ENCODE assay signal across 14 cellular contexts in genomic region chr20:19699132-19699971, GRCh38. TPM values are rescaled to one million over a fixed set of nuclear protein-coding genes. Genes with fewer than 3 reads are reported as not detected.
A peak's percentile ranks its signal among the peaks of the same experiment; 100 is the strongest.
DNase-seq lines count a peak whose midpoint lies in the region; ATAC-seq and TF ChIP-seq lines count a peak whose summit lies in the region.
"Had no signal": no experiment of that assay in that cellular context is flagged by ENCODE, and none has a peak within 500 bp of the region (broad histone marks: within the 10 kb centered on the region; RNA-seq: fewer than 3 reads in every experiment).

No MANE protein-coding gene starts in this region.

- peaks cover 8% of the 10 kb centered on the region for H3K9me3 Mint-ChIP-seq in stimulated activated memory B cell treated with anti-CD40 and anti-IgM and Interleukin-4, amounts not matched to agents 10 μg/mL and 1 μg/mL and 100 μg/mL, for 72 hours

- H3K4me3 ChIP-seq in HCT116 (replicated peaks in 1 of 2; ENCODE audit: low read depth in 1 of 2, low read length in 2 of 2) (no peak overlapping the region), SK-N-SH (ENCODE audit: low read depth in 2 of 2, low read length in 1 of 2) (no peak overlapping the region), fibroblast of villous mesenchyme (ENCODE audit: low read depth, low read length) (no peak overlapping the region)
- H3K4me3 ChIP-seq: gastrocnemius medialis had no signal

- H3K36me3 Mint-ChIP-seq in stimulated activated memory B cell treated with anti-CD40 and anti-IgM and Interleukin-4, amounts not matched to agents 10 μg/mL and 1 μg/mL and 100 μg/mL, for 72 hours = peaks cover 10% of the 10 kb centered on the region
- H3K36me3 Mint-ChIP-seq: activated naive CD8-positive, alpha-beta T cell had no signal

- H3K4me3 Mint-ChIP-seq in stimulated activated memory B cell treated with anti-CD40 and anti-IgM and Interleukin-4, amounts not matched to agents 10 μg/mL and 1 μg/mL and 100 μg/mL, for 72 hours = no peak overlapping the region
- H3K4me3 Mint-ChIP-seq: activated naive CD8-positive, alpha-beta T cell had no signal

- peak overlapping the region; percentile 38 for H3K27ac Mint-ChIP-seq in stimulated activated memory B cell treated with anti-CD40 and anti-IgM and Interleukin-4, amounts not matched to agents 10 μg/mL and 1 μg/mL and 100 μg/mL, for 72 hours
- H3K27ac Mint-ChIP-seq: activated naive CD8-positive, alpha-beta T cell had no signal

- no peak for TF ChIP-seq EP300 in SK-N-SH (IDR thresholded peaks at IDR 0.05; ENCODE audit: borderline replicate concordance in 1 of 2, low read depth in 1 of 2, low read length in 1 of 2)

- no peak for TF ChIP-seq RAD21 in HCT116 (IDR thresholded peaks at IDR 0.05; ENCODE audit: low read depth)
- TF ChIP-seq RAD21 in SK-N-SH (IDR thresholded peaks at IDR 0.05; ENCODE audit: low read length) = no peak

- 66% methylated on average over 3 of the region's 4 CpGs for WGBS in SK-N-SH (ENCODE audit: low lambda C conversion rate)

- H3K4me2 ChIP-seq in HCT116 (ENCODE audit: low read length) (peak overlapping the region; percentile 22), SK-N-SH (no peak overlapping the region)

- H3K27ac ChIP-seq in HCT116 (ENCODE audit: low read depth, low read length) (no peak overlapping the region), SK-N-SH (ENCODE audit: low read depth in 2 of 2, low read length in 1 of 2) (peak overlapping the region in 1 of 2 experiments; percentile 49; a peak in 1 of 4 replicates)
- H3K27ac ChIP-seq: gastrocnemius medialis, HL-60 had no signal

- no peaks in the 10 kb centered on the region for H3K79me2 ChIP-seq in HCT116 (ENCODE audit: insufficient read depth, low read length)
- no peaks in the 10 kb centered on the region for H3K79me2 ChIP-seq in SK-N-SH (ENCODE audit: insufficient read depth)

- peak; percentile 75 for ATAC-seq in HCT116
- no peak for ATAC-seq in stimulated activated memory B cell treated with anti-CD40 and anti-IgM and Interleukin-4, amounts not matched to agents 10 μg/mL and 1 μg/mL and 100 μg/mL, for 72 hours

- H3K9me2 ChIP-seq in HCT116 (ENCODE audit: insufficient read depth) = no peaks in the 10 kb centered on the region
- no peaks in the 10 kb centered on the region for H3K9me2 ChIP-seq in SK-N-SH

- H3K9ac ChIP-seq in HCT116 (ENCODE audit: low read length) = no peak overlapping the region
- no peak overlapping the region for H3K9ac ChIP-seq in SK-N-SH

- no peaks in the 10 kb centered on the region for H3K27me3 Mint-ChIP-seq in stimulated activated memory B cell treated with anti-CD40 and anti-IgM and Interleukin-4, amounts not matched to agents 10 μg/mL and 1 μg/mL and 100 μg/mL, for 72 hours

- RAD21 ChIA-PET in HCT116 (lab: Charles Lee; ENCODE audit: low non-redundant PET in 1 of 2, low total read pairs in 2 of 2, uncharacterized antibody in 2 of 2, unreplicated experiment in 2 of 2) = no interaction called here

- intact Hi-C loops in HCT116 (cut with micrococcal nuclease) = no loop called here

- H3K9me3 ChIP-seq in HCT116 (ENCODE audit: control insufficient read depth in 1 of 2, insufficient read depth in 1 of 2, low read depth in 1 of 2, low read length in 2 of 2) (no peaks in the 10 kb centered on the region), SK-N-SH (no peaks in the 10 kb centered on the region)
- H3K9me3 ChIP-seq: gastrocnemius medialis had no signal

- POLR2A ChIA-PET in HCT116 (lab: Charles Lee) = no interaction called here
- POLR2A ChIA-PET in SK-N-SH (lab: Yijun Ruan, JAX) = no interaction called here

- H3K4me1 ChIP-seq in HCT116 (ENCODE audit: control insufficient read depth in 1 of 2, insufficient read depth in 2 of 2, low read length in 2 of 2) (peaks cover 0 to 11% of the 10 kb centered on the region in 2 experiments; a peak in 2 of 4 replicates), SK-N-SH (ENCODE audit: control insufficient read depth in 1 of 2, insufficient read depth in 2 of 2, low read depth in 1 of 2, low read length in 1 of 2) (0 out of 4 replicates have a peak, but pooled peaks cover 0 to 5% of the 10 kb centered on the region in 2 experiments)

- H2AFZ ChIP-seq in HCT116 (ENCODE audit: low read depth, low read length, poor library complexity, severe bottlenecking) = peak overlapping the region; percentile 33
- H2AFZ ChIP-seq in SK-N-SH (ENCODE audit: low read depth) = peak overlapping the region; percentile 38; the same call in 1 of the 2 replicates

- no peak for TF ChIP-seq POLR2A in HCT116 (IDR thresholded peaks at IDR 0.05; ENCODE audit: borderline replicate concordance, extremely low read depth, insufficient read depth, insufficient read length)
- no peak for TF ChIP-seq POLR2A in erythroblast (IDR thresholded peaks at IDR 0.05; ENCODE audit: low read length)

- H4K20me1 ChIP-seq in HCT116 (ENCODE audit: insufficient read depth) = no peaks in the 10 kb centered on the region
- no peaks in the 10 kb centered on the region for H4K20me1 ChIP-seq in SK-N-SH (ENCODE audit: insufficient read depth)

- DNase-seq in HCT116 (ENCODE audit: low read depth, low spot score) = peak; percentile 10
- DNase-seq in SK-N-SH = no peak
- DNase-seq in fibroblast of villous mesenchyme (ENCODE audit: low read depth) = peak; percentile 67
- DNase-seq in erythroblast (lab: John Stamatoyannopoulos, UW) = no peak
- no peak for DNase-seq in C1 segment of cervical spinal cord (lab: John Stamatoyannopoulos, UW)
- DNase-seq in activated effector memory CD4-positive, alpha-beta T cell treated with anti-CD3 and anti-CD28 coated beads, Interleukin-2, amount 50 U/mL, for 16 hours = no peak
- DNase-seq: activated CD4-positive, alpha-beta T cell treated with anti-CD3 and anti-CD28 coated beads for 4 hours; gastrocnemius medialis; GF-D8; H7; stimulated activated CD4-positive, alpha-beta T cell treated with anti-CD3 and anti-CD28 coated beads, Interleukin-15, amount 100 ng/mL, for 24 hours had no signal

- H3K4me1 Mint-ChIP-seq in stimulated activated memory B cell treated with anti-CD40 and anti-IgM and Interleukin-4, amounts not matched to agents 10 μg/mL and 1 μg/mL and 100 μg/mL, for 72 hours = peaks cover 38% of the 10 kb centered on the region

- BruUV-seq in HCT116 (replicated peaks; lab: Mats Ljungman, UMichigan) = no TSS peak

- peaks cover 9% of the 10 kb centered on the region for H3F3A ChIP-seq in SK-N-SH (replicated peaks; ENCODE audit: insufficient read depth)

- CTCF ChIA-PET in HCT116 (lab: Charles Lee) (no interaction called here), SK-N-SH (lab: Yijun Ruan, JAX) (no interaction called here)

- H3K36me3 ChIP-seq in HCT116 (ENCODE audit: control insufficient read depth in 1 of 2, insufficient read depth in 2 of 2, low read length in 2 of 2) (no peaks in the 10 kb centered on the region), SK-N-SH (replicated peaks in 1 of 2; ENCODE audit: control insufficient read depth in 1 of 2, insufficient read depth in 2 of 2, low read length in 1 of 2) (no peaks in the 10 kb centered on the region)
- H3K36me3 ChIP-seq: gastrocnemius medialis had no signal

- peaks cover 12% of the 10 kb centered on the region for H3K27me3 ChIP-seq in HCT116 (ENCODE audit: insufficient read depth, low read length)
- no peaks in the 10 kb centered on the region for H3K27me3 ChIP-seq in SK-N-SH (ENCODE audit: insufficient read depth)
- H3K27me3 ChIP-seq: gastrocnemius medialis had no signal

- TF ChIP-seq CTCF in HCT116 (IDR thresholded peaks at IDR 0.05 in 2 of 3, conservative IDR thresholded peaks at IDR 0.05 in 1 of 3; ENCODE audit: borderline replicate concordance in 1 of 3, insufficient read depth in 1 of 3, low read depth in 2 of 3, low read length in 2 of 3) (no peak), SK-N-SH (IDR thresholded peaks at IDR 0.05) (no peak), fibroblast of villous mesenchyme (IDR thresholded peaks at IDR 0.05; ENCODE audit: insufficient read depth, low read depth, low read length) (no peak)

TF ChIP-seq in HCT116, 20 proteins besides CTCF, POLR2A, EP300 and RAD21 (continues in another document):
- TF ChIP-seq MAX (IDR thresholded peaks at IDR 0.05) (no peak), JUND (IDR thresholded peaks at IDR 0.05) (peak; percentile 34; the same call in 1 of the 2 replicates), CEBPB (IDR thresholded peaks at IDR 0.05; ENCODE audit: low read depth) (no peak), POLR2AphosphoS5 (IDR thresholded peaks at IDR 0.05; ENCODE audit: low read depth, low read length) (no peak), YY1 (IDR thresholded peaks at IDR 0.05; ENCODE audit: extremely low read depth, insufficient replicate concordance, low read depth, low read length) (no peak), ZFX (IDR thresholded peaks at IDR 0.05) (no peak), SIN3A (IDR thresholded peaks at IDR 0.05; ENCODE audit: low read depth) (no peak), EZH2 (IDR thresholded peaks at IDR 0.05) (no peak), FOSL1 (IDR thresholded peaks at IDR 0.05; ENCODE audit: low read depth) (peak; percentile 36; the same call in 1 of the 2 replicates)

TF ChIP-seq in SK-N-SH, 30 proteins besides CTCF, POLR2A, EP300 and RAD21 (continues in another document):
- TF ChIP-seq TEAD4 (IDR thresholded peaks at IDR 0.05; ENCODE audit: borderline replicate concordance, insufficient read depth) = no peak
- TF ChIP-seq EZH2phosphoT487 (IDR thresholded peaks at IDR 0.05; ENCODE audit: borderline replicate concordance, low read depth) = no peak
- TF ChIP-seq SMC3 (IDR thresholded peaks at IDR 0.05; ENCODE audit: low read depth, low read length) = no peak

RNA-seq across cellular contexts. Expression of gene RIN2, which starts 58.7 kb away (rescaled TPM):
- total RNA-seq in HCT116 (2021; ENCODE audit: unreplicated experiment) = 1.5 TPM
- polyA plus RNA-seq in HCT116 (2012) = 0.37 and 0.53 TPM in 2 replicates
- polyA plus RNA-seq in SK-N-SH (2012; rRNA removed) = 6.3 and 6.8 TPM in 2 replicates
- 4.6 and 6.0 TPM in 2 replicates for polyA plus RNA-seq in SK-N-SH (2012; cell fraction: cytosol; rRNA removed)
- polyA plus RNA-seq in SK-N-SH (2012; cell fraction: nucleus; rRNA removed) = 8.6 and 11.2 TPM in 2 replicates
- total RNA-seq in fibroblast of villous mesenchyme = 57.7 and 102 TPM in 2 replicates

Comparison
In these comparisons a context has a peak if more than half of its experiments do, and no peak if none do; other contexts are left out.
1. DNase-seq: peak in HCT116 (single experiment) and fibroblast of villous mesenchyme (single experiment); none in SK-N-SH (single experiment), erythroblast (0 of 2), C1 segment of cervical spinal cord (0 of 14) and activated effector memory CD4-positive, alpha-beta T cell treated with anti-CD3 and anti-CD28 coated beads, Interleukin-2, amount 50 U/mL, for 16 hours (single experiment).
2. RNA of gene RIN2, which starts 58.7 kb away (total RNA-seq): 57.7 to 102 TPM in fibroblast of villous mesenchyme; 1.5 TPM in HCT116 (single experiment); every median in the first group is over 10 times any median in the second.
3. Of the 11 proteins assayed by ChIP-seq in both SK-N-SH and HCT116: peak only in SK-N-SH: none; only in HCT116: none; in both: JUND; in neither: 10.